In genomic region chr12:10363665-10363921, GRCh38 we compare ENCODE assay signal across 9 cellular contexts. TPM values are rescaled to one million over a fixed set of nuclear protein-coding genes. Genes with fewer than 3 reads are reported as not detected.
DNase-seq lines count a peak whose midpoint lies in the region; ATAC-seq and TF ChIP-seq lines count a peak whose summit lies in the region.
"Had no signal": no experiment of that assay in that cellular context is flagged by ENCODE, and none has a peak within 500 bp of the region (broad histone marks: within the 10 kb centered on the region; RNA-seq: fewer than 3 reads in every experiment).

No MANE protein-coding gene starts in this region.

- no peak for TF ChIP-seq CTCF in brain microvascular endothelial cell (IDR thresholded peaks at IDR 0.05; ENCODE audit: low read depth, low read length, missing control alignments)
- no peak for TF ChIP-seq CTCF in upper lobe of left lung (IDR thresholded peaks at IDR 0.05)

- peak overlapping the region; percentile 94 for H4K8ac ChIP-seq in mesenchymal stem cell (ENCODE audit: low read length)

- peak overlapping the region; percentile 79 for H3K4me2 ChIP-seq in mesenchymal stem cell (ENCODE audit: low read length, poor library complexity, severe bottlenecking)

- peak overlapping the region in 1 of 2 experiments; percentile 93 for H3K14ac ChIP-seq in mesenchymal stem cell (ENCODE audit: low read length in 2 of 2)

- H2BK120ac ChIP-seq in mesenchymal stem cell (ENCODE audit: low read depth, low read length), result peak overlapping the region; percentile 98

- peak overlapping the region; percentile 91 for H3K27ac ChIP-seq in brain microvascular endothelial cell
- H3K27ac ChIP-seq in mesenchymal stem cell (ENCODE audit: low read length, poor library complexity, severe bottlenecking), result peak overlapping the region; percentile 97
- H3K27ac ChIP-seq in upper lobe of left lung, result peak overlapping the region; percentile 83 to 95 (median 88)

- H3K23ac ChIP-seq in mesenchymal stem cell (ENCODE audit: low read length in 2 of 2), result no peak overlapping the region

- H3K27me3 ChIP-seq in brain microvascular endothelial cell (replicated peaks) (no peaks in the 10 kb centered on the region), mesenchymal stem cell (ENCODE audit: control insufficient read depth in 1 of 2, insufficient read depth in 1 of 2, low read length in 2 of 2) (no peaks in the 10 kb centered on the region), upper lobe of left lung (no peaks in the 10 kb centered on the region)

- H3K4me3 Mint-ChIP-seq in effector memory CD8-positive, alpha-beta T cell, result no peak overlapping the region
- H3K4me3 Mint-ChIP-seq: stimulated activated naive CD8-positive, alpha-beta T cell treated with anti-CD3 and anti-CD28 coated beads, Interleukin-15, amount 100 ng/mL, for 72 hours had no signal

- H3K9me3 ChIP-seq in mesenchymal stem cell (ENCODE audit: control insufficient read depth, low read length) (peaks cover 8% of the 10 kb centered on the region), upper lobe of left lung (no peaks in the 10 kb centered on the region)

- H3K4ac ChIP-seq in mesenchymal stem cell (ENCODE audit: low read depth in 1 of 2, low read length in 2 of 2), result peak overlapping the region; percentile 89 to 99

- peak overlapping the region; percentile 80 for H2BK15ac ChIP-seq in mesenchymal stem cell (ENCODE audit: low read depth, poor library complexity, severe bottlenecking)

- no peak for TF ChIP-seq EP300 in upper lobe of left lung (IDR thresholded peaks at IDR 0.05)

- 70% methylated on average over 5 of the region's 5 CpGs for WGBS in mesenchymal stem cell
- WGBS in upper lobe of left lung, 2 donors, result 73 to 85% methylated on average over 5 of the region's 5 CpGs

- H3K4me3 ChIP-seq in brain microvascular endothelial cell (ENCODE audit: low read depth, low read length) (peak overlapping the region; percentile 66), mesenchymal stem cell (ENCODE audit: insufficient read depth in 1 of 2, low read depth in 1 of 2, low read length in 2 of 2) (peak overlapping the region; percentile 31 to 84), upper lobe of left lung (peak overlapping the region in 3 of 4 donors; percentile 56 to 59 (median 57))

- H3K9ac ChIP-seq in mesenchymal stem cell (ENCODE audit: low read length), result peak overlapping the region; percentile 95

- H3K27me3 Mint-ChIP-seq in effector memory CD8-positive, alpha-beta T cell, result no peaks in the 10 kb centered on the region
- H3K27me3 Mint-ChIP-seq: stimulated activated naive CD8-positive, alpha-beta T cell treated with anti-CD3 and anti-CD28 coated beads, Interleukin-15, amount 100 ng/mL, for 72 hours had no signal

- no peaks in the 10 kb centered on the region for H3K9me3 Mint-ChIP-seq in effector memory CD8-positive, alpha-beta T cell

- H2AFZ ChIP-seq in mesenchymal stem cell (ENCODE audit: low read depth, low read length), result peak overlapping the region; percentile 65

- TF ChIP-seq POLR2A in upper lobe of left lung (IDR thresholded peaks at IDR 0.05), result no peak

- no peaks in the 10 kb centered on the region for H3K36me3 ChIP-seq in brain microvascular endothelial cell (replicated peaks)
- peaks cover 0 to 4% of the 10 kb centered on the region in 2 experiments for H3K36me3 ChIP-seq in mesenchymal stem cell (ENCODE audit: control insufficient read depth in 1 of 2, insufficient read depth in 2 of 2, low read depth in 1 of 2, low read length in 2 of 2)
- no peaks in the 10 kb centered on the region for H3K36me3 ChIP-seq in upper lobe of left lung

- peak overlapping the region; percentile 91 to 95 for H3K18ac ChIP-seq in mesenchymal stem cell (ENCODE audit: low read depth in 1 of 2, low read length in 2 of 2)

- DNase-seq in NCI-H345 treated with DMSO at 0.1 percent for 48 hours (lab: John Stamatoyannopoulos, UW; ENCODE audit: unreplicated experiment) (peak; percentile 31), NCI-H345 (lab: John Stamatoyannopoulos, UW) (no peak), brain microvascular endothelial cell (no peak), mesenchymal stem cell (no peak), upper lobe of left lung (no peak), MV-4-11 (lab: John Stamatoyannopoulos, UW) (no peak)
- DNase-seq in effector memory CD8-positive, alpha-beta T cell, result no peak

- H3K36me3 Mint-ChIP-seq in effector memory CD8-positive, alpha-beta T cell (ENCODE audit: insufficient read depth), result peaks cover 19% of the 10 kb centered on the region

- in situ Hi-C loops in brain microvascular endothelial cell (cut with HindIII; ENCODE audit: low pct_ligation_motif_present, low sequenced_read_pairs), result no loop called here

- H2BK5ac ChIP-seq in mesenchymal stem cell (ENCODE audit: low read depth, low read length, poor library complexity, severe bottlenecking), result peak overlapping the region; percentile 90

- peak overlapping the region; percentile 93 for H2AK5ac ChIP-seq in mesenchymal stem cell (ENCODE audit: low read length, severe bottlenecking)

- ATAC-seq in upper lobe of left lung (ENCODE audit: low FRiP score in 2 of 2), result no peak
- ATAC-seq in effector memory CD8-positive, alpha-beta T cell (replicated peaks), result no peak
- ATAC-seq in GM18868 (IDR thresholded peaks at IDR 0.05; ENCODE audit: unreplicated experiment), result no peak

- no peak overlapping the region for H3K27ac Mint-ChIP-seq in effector memory CD8-positive, alpha-beta T cell
- H3K27ac Mint-ChIP-seq: stimulated activated naive CD8-positive, alpha-beta T cell treated with anti-CD3 and anti-CD28 coated beads, Interleukin-15, amount 100 ng/mL, for 72 hours had no signal

- H3K4me1 Mint-ChIP-seq in effector memory CD8-positive, alpha-beta T cell (ENCODE audit: low read depth in 2 of 2), result peaks cover 22 to 36% of the 10 kb centered on the region in 2 donors

- H2BK12ac ChIP-seq in mesenchymal stem cell (ENCODE audit: low read length in 2 of 2), result peak overlapping the region; percentile 20 to 80

- H3K4me1 ChIP-seq in mesenchymal stem cell (ENCODE audit: control insufficient read depth, insufficient read depth, low read depth, low read length) (peaks cover 9% of the 10 kb centered on the region), upper lobe of left lung (peaks cover 14 to 42% (median 27%) of the 10 kb centered on the region in 4 donors)

- peak overlapping the region; percentile 77 for H4K91ac ChIP-seq in mesenchymal stem cell (ENCODE audit: low read length)

- peaks cover 9% of the 10 kb centered on the region for H3K79me1 ChIP-seq in mesenchymal stem cell (replicated peaks; ENCODE audit: low read length, poor library complexity, severe bottlenecking)

RNA-seq across cellular contexts. Expression of gene KLRK1, which starts 26.2 kb away (rescaled TPM):
- 0.06 TPM for polyA plus RNA-seq in mesenchymal stem cell (2013, experiment 1 of 2)
- polyA plus RNA-seq in mesenchymal stem cell (2013, experiment 2 of 2), result 0.05 TPM
- total RNA-seq in upper lobe of left lung, result 10 to 100 TPM in 2 of 6 donors, 1 to 10 TPM in 4; 4.3 to 15.1 (median 8.1) TPM

RNA-seq across cellular contexts. Expression of gene KLRC4, which starts 46.0 kb away (rescaled TPM):
- polyA plus RNA-seq in mesenchymal stem cell (2013, experiment 1 of 2), result not detected
- not detected for polyA plus RNA-seq in mesenchymal stem cell (2013, experiment 2 of 2)
- total RNA-seq in upper lobe of left lung, result 1 to 10 TPM in 4 of 6 donors, under 1 TPM in 1, not detected in 1; 0.51 to 4.2 (median 3.0) TPM

RNA-seq across cellular contexts. Expression of gene KLRD1, which starts 55.9 kb away (rescaled TPM):
- polyA plus RNA-seq in mesenchymal stem cell (2013, experiment 1 of 2), result 0.01 TPM
- polyA plus RNA-seq in mesenchymal stem cell (2013, experiment 2 of 2), result 0.03 TPM
- 10 to 100 TPM in 1 of 6 donors, 1 to 10 TPM in 5; 4.7 to 10.9 (median 6.6) TPM for total RNA-seq in upper lobe of left lung

RNA-seq across cellular contexts. Expression of gene KLRC3, which starts 56.8 kb away (rescaled TPM):
- 0.10 TPM for polyA plus RNA-seq in mesenchymal stem cell (2013, experiment 1 of 2)
- polyA plus RNA-seq in mesenchymal stem cell (2013, experiment 2 of 2), result 0.18 TPM
- 1 to 10 TPM in 1 of 6 donors, not detected in 5; 1.1 TPM for total RNA-seq in upper lobe of left lung
